Comparison of ENCODE assay signal across 18 cellular contexts in genomic region chr10:133442967-133443924, GRCh38. TPM values are rescaled to one million over a fixed set of nuclear protein-coding genes. Genes with fewer than 3 reads are reported as not detected.
A peak's percentile ranks its signal among the peaks of the same experiment; 100 is the strongest.
DNase-seq lines count a peak whose midpoint lies in the region; ATAC-seq, FAIRE-seq and TF ChIP-seq lines count a peak whose summit lies in the region.
"Had no signal": no experiment of that assay in that cellular context is flagged by ENCODE, and none has a peak within 500 bp of the region (broad histone marks: within the 10 kb centered on the region; RNA-seq: fewer than 3 reads in every experiment).

No MANE protein-coding gene starts in this region.

- H3K56ac ChIP-seq in H1 (replicated peaks; ENCODE audit: insufficient read length, low read depth, low read length) = peak overlapping the region; percentile 6

- no peak overlapping the region for H3K4me3 ChIP-seq in Panc1 (ENCODE audit: low read depth in 2 of 2, low read length in 2 of 2)
- no peak overlapping the region for H3K4me3 ChIP-seq in H1 (ENCODE audit: extremely low read depth in 1 of 4, insufficient read depth in 2 of 4, low read depth in 3 of 4, low read length in 4 of 4)
- H3K4me3 ChIP-seq in spleen = no peak overlapping the region
- no peak overlapping the region for H3K4me3 ChIP-seq in PC-3 (ENCODE audit: low read length)
- no peak overlapping the region for H3K4me3 ChIP-seq in HAP-1
- H3K4me3 ChIP-seq: GM23338, SJCRH30 had no signal

- H3K9me2 ChIP-seq in PC-3 (replicated peaks; ENCODE audit: low read length) = no peaks in the 10 kb centered on the region

- H3K79me2 ChIP-seq in H1 (ENCODE audit: control insufficient read depth in 1 of 2, insufficient read depth in 2 of 2, low read length in 2 of 2) (no peaks in the 10 kb centered on the region), PC-3 (ENCODE audit: low read length) (no peaks in the 10 kb centered on the region)

- H4K20me1 ChIP-seq in H1 (replicated peaks in 1 of 2; ENCODE audit: control insufficient read depth in 1 of 2, insufficient read depth in 2 of 2, low read length in 2 of 2) (no peaks in the 10 kb centered on the region), PC-3 (ENCODE audit: low read length) (no peaks in the 10 kb centered on the region)

- no peak overlapping the region for H3K4ac ChIP-seq in H1 (replicated peaks; ENCODE audit: insufficient read length, low read depth, low read length)

- no peak for TF ChIP-seq EP300 in H1 (IDR thresholded peaks at IDR 0.05; ENCODE audit: borderline replicate concordance in 1 of 2, low read depth in 2 of 2, low read length in 2 of 2)

- H3K9ac ChIP-seq in H1 (replicated peaks in 1 of 4; ENCODE audit: extremely low read depth in 1 of 4, low read depth in 3 of 4, low read length in 3 of 4) (no peak overlapping the region; a peak in 1 of 7 replicates), PC-3 (ENCODE audit: low read length) (no peak overlapping the region)

- H2AK5ac ChIP-seq in H1 (ENCODE audit: low read depth, low read length) = no peak overlapping the region

- no peaks in the 10 kb centered on the region for H3K4me1 ChIP-seq in Panc1 (ENCODE audit: control insufficient read depth, insufficient read depth, low read length)
- H3K4me1 ChIP-seq in H1 (replicated peaks in 1 of 4; ENCODE audit: control insufficient read depth in 3 of 4, insufficient read depth in 4 of 4, low read length in 3 of 4) = no peaks in the 10 kb centered on the region
- peaks cover 0 to 14% (median 0%) of the 10 kb centered on the region in 6 donors for H3K4me1 ChIP-seq in spleen
- H3K4me1 ChIP-seq in PC-3 (ENCODE audit: insufficient read depth, low read length) = no peaks in the 10 kb centered on the region
- no peaks in the 10 kb centered on the region for H3K4me1 ChIP-seq in HAP-1
- H3K4me1 ChIP-seq: SJCRH30 had no signal

- no peaks in the 10 kb centered on the region for H3K23me2 ChIP-seq in H1 (ENCODE audit: low read depth, low read length)

- CTCF ChIA-PET in activated naive CD4-positive, alpha-beta T cell treated with anti-CD3 and anti-CD28 coated beads, Interleukin-2, amount 10 ng/mL, durations not matched to agents 7 days and 5 days (lab: Charles Lee) = no interaction called here
- CTCF ChIA-PET in Panc1 (lab: Charles Lee) = no interaction called here
- CTCF ChIA-PET in H1 (lab: Charles Lee; ENCODE audit: partially characterized antibody) = no interaction called here
- CTCF ChIA-PET in PC-3 (lab: Charles Lee) = no interaction called here

- H2BK12ac ChIP-seq in H1 (ENCODE audit: low read depth, low read length) = no peak overlapping the region

- no peak overlapping the region for H3K14ac ChIP-seq in H1 (ENCODE audit: insufficient read length)

- TF ChIP-seq POLR2A in H1 (IDR thresholded peaks at IDR 0.05; ENCODE audit: control extremely low read depth in 1 of 2, low read depth in 2 of 2, low read length in 2 of 2) (no peak), spleen (IDR thresholded peaks at IDR 0.05) (no peak)

- POLR2A ChIA-PET in Panc1 (lab: Charles Lee) (no interaction called here), H1 (lab: Charles Lee; ENCODE audit: partially characterized antibody) (no interaction called here), PC-3 (lab: Charles Lee; ENCODE audit: unreplicated experiment) (no interaction called here)

- no peaks in the 10 kb centered on the region for H3F3A ChIP-seq in PC-3 (ENCODE audit: low read length, unreplicated experiment)

- FAIRE-seq in H1 (lab: Jason Lieb, UNC) = no peak
- no peak for FAIRE-seq in D721Med (lab: Jason Lieb, UNC)
- FAIRE-seq: GM12892 had no signal

- H3K27me3 ChIP-seq in Panc1 (ENCODE audit: control insufficient read depth, insufficient read depth, low read length) = no peaks in the 10 kb centered on the region
- 0 out of 7 replicates have a peak, but pooled peaks cover 0 to 2% (median 0%) of the 10 kb centered on the region in 4 experiments for H3K27me3 ChIP-seq in H1 (replicated peaks in 1 of 4; ENCODE audit: control insufficient read depth in 3 of 4, extremely low read depth in 1 of 4, insufficient read depth in 3 of 4, low read length in 3 of 4)
- peaks cover 0 to 4% (median 0%) of the 10 kb centered on the region in 7 donors for H3K27me3 ChIP-seq in spleen (replicated peaks in 1 of 7)
- H3K27me3 ChIP-seq in PC-3 (ENCODE audit: low read length) = no peaks in the 10 kb centered on the region
- no peaks in the 10 kb centered on the region for H3K27me3 ChIP-seq in HAP-1 (ENCODE audit: low read depth)
- H3K27me3 ChIP-seq: SJCRH30 had no signal

- WGBS in H1 (ENCODE audit: extremely low coverage in 1 of 2, insufficient coverage in 1 of 2, insufficient read length in 1 of 2, insufficient replicate concordance in 2 of 2, low coverage in 1 of 2, low lambda C conversion rate in 2 of 2, missing lambda C conversion rate in 1 of 2), 2 experiments = 75% methylated on average over 14 of the region's 16 CpGs; no CpG with 5 or more reads in 1 of the 2 experiments
- 88 to 94% (median 91%) methylated on average over 11 to 16 of the region's 16 CpGs for WGBS in spleen, 5 donors

- peak; percentile 44; the same call in 1 of the 2 replicates for ATAC-seq in Panc1
- no peak for ATAC-seq in PC-3
- ATAC-seq: GM23338 had no signal

- no peak overlapping the region for H3K27ac Mint-ChIP-seq in activated naive CD4-positive, alpha-beta T cell treated with anti-CD3 and anti-CD28 coated beads, Interleukin-2, amount 10 ng/mL, durations not matched to agents 7 days and 5 days
- H3K27ac Mint-ChIP-seq: GM23338, memory B cell had no signal

- intact Hi-C loops in Panc1 (cut with micrococcal nuclease; ENCODE audit: unreplicated experiment) = no loop called here
- intact Hi-C loops in spleen (cut with DNase I; ENCODE audit: low total_unique reads) = no loop called here
- intact Hi-C loops in PC-3 (cut with micrococcal nuclease) = no loop called here

- no peak overlapping the region for H2BK5ac ChIP-seq in H1 (ENCODE audit: low read depth, low read length)

- H3K23ac ChIP-seq in H1 (ENCODE audit: insufficient read length) = no peak overlapping the region

- no peak overlapping the region for H2BK120ac ChIP-seq in H1 (replicated peaks; ENCODE audit: low read depth, low read length)

- H4K91ac ChIP-seq in H1 (replicated peaks; ENCODE audit: insufficient read length, low read length) = no peak overlapping the region

- H3K4me2 ChIP-seq in H1 (ENCODE audit: insufficient read depth in 1 of 2, low read depth in 2 of 2, low read length in 2 of 2) = no peak overlapping the region
- H3K4me2 ChIP-seq in PC-3 (ENCODE audit: low read length) = no peak overlapping the region
- H3K4me2 ChIP-seq: GM23338 had no signal

- no peak overlapping the region for H4K5ac ChIP-seq in H1 (ENCODE audit: insufficient read length, low read depth, low read length)

- H3K4me3 Mint-ChIP-seq in activated naive CD4-positive, alpha-beta T cell treated with anti-CD3 and anti-CD28 coated beads, Interleukin-2, amount 10 ng/mL, durations not matched to agents 7 days and 5 days = no peak overlapping the region
- H3K4me3 Mint-ChIP-seq: GM23338, memory B cell had no signal

- H4K8ac ChIP-seq in H1 (ENCODE audit: extremely low read depth, insufficient read depth, low read length) = no peak overlapping the region

- BruUV-seq in Panc1 (replicated peaks; lab: Mats Ljungman, UMichigan) = no TSS peak
- BruUV-seq in PC-3 (replicated peaks; lab: Mats Ljungman, UMichigan) = no TSS peak

- no peak overlapping the region for H2BK15ac ChIP-seq in H1 (ENCODE audit: low read length)

- peaks cover 10% of the 10 kb centered on the region; the same call in 1 of the 2 replicates for H3K9me3 ChIP-seq in Panc1 (ENCODE audit: control insufficient read depth, insufficient read depth, low read depth, low read length)
- H3K9me3 ChIP-seq in H1 (ENCODE audit: insufficient read depth in 2 of 2, low read depth in 1 of 2, low read length in 1 of 2) = peaks cover 77 to 89% of the 10 kb centered on the region in 2 experiments
- peaks cover 9 to 35% (median 28%) of the 10 kb centered on the region in 8 donors for H3K9me3 ChIP-seq in spleen
- H3K9me3 ChIP-seq in PC-3 (ENCODE audit: low read length) = peaks cover 8% of the 10 kb centered on the region; the same call in 1 of the 2 replicates
- no peaks in the 10 kb centered on the region; the same call in 1 of the 2 replicates for H3K9me3 ChIP-seq in HAP-1
- H3K9me3 ChIP-seq: SJCRH30 had no signal

- H3K9me3 Mint-ChIP-seq in activated naive CD4-positive, alpha-beta T cell treated with anti-CD3 and anti-CD28 coated beads, Interleukin-2, amount 10 ng/mL, durations not matched to agents 7 days and 5 days = peaks cover 26% of the 10 kb centered on the region

- H3K79me1 ChIP-seq in H1 (ENCODE audit: low read depth, low read length) = no peaks in the 10 kb centered on the region

- DNase-seq in activated naive CD4-positive, alpha-beta T cell treated with anti-CD3 and anti-CD28 coated beads, Interleukin-2, amount 10 ng/mL, durations not matched to agents 7 days and 5 days = peak; percentile 16
- DNase-seq in activated naive CD4-positive, alpha-beta T cell (lab: John Stamatoyannopoulos, UW) = no peak
- DNase-seq in Panc1 (ENCODE audit: low read depth, low spot score) (no peak), H1 (ENCODE audit: low read depth in 1 of 2, low spot score in 2 of 2) (no peak), spleen (peak; percentile 70), PC-3 (no peak), D721Med (ENCODE audit: insufficient read length, low spot score) (no peak), HAP-1 (ENCODE audit: low spot score in 2 of 2) (no peak)
- DNase-seq: GF-D8, NCI-H187 treated with DMSO at 0.1 percent for 48 hours, NCI-H446 treated with DMSO at 0.1 percent for 48 hours, SJCRH30, T1000 had no signal

- no peak overlapping the region for H3K27ac ChIP-seq in Panc1 (ENCODE audit: low read length)
- no peak overlapping the region for H3K27ac ChIP-seq in H1 (ENCODE audit: low read depth, low read length)
- H3K27ac ChIP-seq in spleen = no peak overlapping the region
- no peak overlapping the region for H3K27ac ChIP-seq in PC-3 (ENCODE audit: low read length)
- H3K27ac ChIP-seq: SJCRH30 had no signal

- in situ Hi-C loops in Panc1 (cut with HindIII; ENCODE audit: low pct_unique_long_range_greater_than_20kb, low sequenced_read_pairs) = no loop called here
- in situ Hi-C loops in HAP-1 (cut with MboI; ENCODE audit: low sequenced_read_pairs) = loop anchor here (10.0 kb wide), 1 partner anchor 132 kb away; no protein-coding TSS in a partner anchor

- TF ChIP-seq RAD21 in H1 (IDR thresholded peaks at IDR 0.05 in 1 of 2, conservative IDR thresholded peaks at IDR 0.05 in 1 of 2; ENCODE audit: low read depth in 2 of 2, low read length in 2 of 2) = no peak

- peaks cover 16% of the 10 kb centered on the region for H3K4me1 Mint-ChIP-seq in activated naive CD4-positive, alpha-beta T cell treated with anti-CD3 and anti-CD28 coated beads, Interleukin-2, amount 10 ng/mL, durations not matched to agents 7 days and 5 days
- H3K4me1 Mint-ChIP-seq: GM23338 had no signal

- no peak overlapping the region for H3K18ac ChIP-seq in H1 (ENCODE audit: extremely low read depth, low read length)

- peaks cover 12% of the 10 kb centered on the region for H3K36me3 Mint-ChIP-seq in activated naive CD4-positive, alpha-beta T cell treated with anti-CD3 and anti-CD28 coated beads, Interleukin-2, amount 10 ng/mL, durations not matched to agents 7 days and 5 days

- TF ChIP-seq CTCF in Panc1 (IDR thresholded peaks at IDR 0.05) (no peak), H1 (IDR thresholded peaks at IDR 0.05; ENCODE audit: control extremely low read depth in 1 of 3, insufficient read depth in 1 of 3, low read depth in 1 of 3, low read length in 3 of 3) (no peak), spleen (IDR thresholded peaks at IDR 0.05 in 8 of 11, conservative IDR thresholded peaks at IDR 0.05 in 3 of 11) (no peak), PC-3 (conservative IDR thresholded peaks at IDR 0.05; ENCODE audit: low read depth, low read length) (no peak), D721Med (IDR thresholded peaks at IDR 0.05; ENCODE audit: insufficient read depth, missing control alignments) (no peak)

- H2AFZ ChIP-seq in H1 (ENCODE audit: low read length) (no peak overlapping the region), PC-3 (ENCODE audit: low read length) (no peak overlapping the region)
- H2AFZ ChIP-seq: GM23338 had no signal

- no peak overlapping the region for H2BK20ac ChIP-seq in H1 (ENCODE audit: low read length)

- H3K36me3 ChIP-seq in Panc1 (ENCODE audit: control insufficient read depth, insufficient read depth, low read length) (no peaks in the 10 kb centered on the region), H1 (ENCODE audit: control insufficient read depth in 2 of 4, insufficient read depth in 4 of 4, low read length in 3 of 4) (no peaks in the 10 kb centered on the region), spleen (peaks cover 0 to 9% (median 0%) of the 10 kb centered on the region in 6 donors), PC-3 (ENCODE audit: low read depth, low read length) (no peaks in the 10 kb centered on the region; the same call in 1 of the 2 replicates), HAP-1 (replicated peaks) (no peaks in the 10 kb centered on the region)
- H3K36me3 ChIP-seq: SJCRH30 had no signal

- peaks cover 8% of the 10 kb centered on the region for H3K27me3 Mint-ChIP-seq in activated naive CD4-positive, alpha-beta T cell treated with anti-CD3 and anti-CD28 coated beads, Interleukin-2, amount 10 ng/mL, durations not matched to agents 7 days and 5 days

RNA-seq across cellular contexts. Expression of gene SCART1, which starts 10.5 kb away (rescaled TPM):
- total RNA-seq in Panc1 (2021; ENCODE audit: unreplicated experiment) = 0.57 TPM
- 0.96 TPM for polyA plus RNA-seq in Panc1 (2012; ENCODE audit: insufficient read length)
- 0.10 and 0.19 TPM in 2 replicates for total RNA-seq in H1 (2021; fragmentation: NEBNext Ultra II Directional; extraction: Animal tissue kit (Norgen Biotek cat#: 25700))
- 0.14 and 0.22 TPM in 2 replicates for polyA plus RNA-seq in H1 (2011; rRNA removed)
- 0.19 TPM for polyA plus RNA-seq in H1 (2011; cell fraction: cytosol; rRNA removed)
- polyA plus RNA-seq in H1 (2011; cell fraction: nucleus; rRNA removed) = 1.9 TPM
- polyA plus RNA-seq in H1 (2012, experiment 1 of 2) = 0.18 to 0.29 TPM (median 0.23 TPM) in 4 replicates
- polyA plus RNA-seq in H1 (2012, experiment 2 of 2) = not detected
- polyA plus RNA-seq in H1 (2013, experiment 1 of 2) = 0.02 TPM
- polyA plus RNA-seq in H1 (2013, experiment 2 of 2) = 0.06 TPM
- 1.1 and 1.7 TPM in 2 replicates for polyA minus RNA-seq in H1 (2011; rRNA and poly(A)+ RNA removed)
- 0.29 TPM for polyA minus RNA-seq in H1 (2011; cell fraction: cytosol; rRNA and poly(A)+ RNA removed)
- 2.1 TPM for polyA minus RNA-seq in H1 (2011; cell fraction: nucleus; rRNA and poly(A)+ RNA removed)
- total RNA-seq in spleen = 1 to 10 TPM; 3.7 to 9.7 (median 5.8) TPM
- polyA plus RNA-seq in spleen = 1 to 10 TPM in 1 of 3 donors, under 1 TPM in 2; 0.36 to 1.2 (median 0.72) TPM
- total RNA-seq in PC-3 (2014; rRNA removed) = 2.4 and 5.1 TPM in 2 replicates
- polyA plus RNA-seq: GM23338 had no signal

RNA-seq across cellular contexts. Expression of gene SPRN, which starts 18.8 kb away (rescaled TPM):
- total RNA-seq in Panc1 (2021; ENCODE audit: unreplicated experiment) = 0.64 TPM
- 7.3 TPM for polyA plus RNA-seq in Panc1 (2012; ENCODE audit: insufficient read length)
- total RNA-seq in H1 (2021; fragmentation: NEBNext Ultra II Directional; extraction: Animal tissue kit (Norgen Biotek cat#: 25700)) = 0.24 and 0.42 TPM in 2 replicates
- 0.23 and 0.30 TPM in 2 replicates for polyA plus RNA-seq in H1 (2011; rRNA removed)
- polyA plus RNA-seq in H1 (2011; cell fraction: cytosol; rRNA removed) = 0.14 TPM
- polyA plus RNA-seq in H1 (2011; cell fraction: nucleus; rRNA removed) = 0.16 TPM
- polyA plus RNA-seq in H1 (2012, experiment 1 of 2) = 1.5 to 2.9 TPM (median 1.9 TPM) in 4 replicates
- 1.6 TPM for polyA plus RNA-seq in H1 (2012, experiment 2 of 2)
- polyA plus RNA-seq in H1 (2013, experiment 1 of 2) = 0.22 TPM
- polyA plus RNA-seq in H1 (2013, experiment 2 of 2) = 0.29 TPM
- 0.09 and 0.29 TPM in 2 replicates for polyA minus RNA-seq in H1 (2011; rRNA and poly(A)+ RNA removed)
- not detected for polyA minus RNA-seq in H1 (2011; cell fraction: cytosol; rRNA and poly(A)+ RNA removed)
- polyA minus RNA-seq in H1 (2011; cell fraction: nucleus; rRNA and poly(A)+ RNA removed) = 0.60 TPM
- under 1 TPM in 3 of 7 donors, not detected in 4; 0.14 to 0.22 (median 0.14) TPM for total RNA-seq in spleen
- under 1 TPM; 0.20 to 0.58 (median 0.41) TPM for polyA plus RNA-seq in spleen
- total RNA-seq in PC-3 (2014; rRNA removed) = not detected in 2 replicates
- total RNA-seq: dermis microvascular lymphatic vessel endothelial cell, MCF 10A, SJCRH30 had no signal

RNA-seq across cellular contexts. Expression of gene MTG1, which starts 49.3 kb away (rescaled TPM):
- total RNA-seq in Panc1 (2021; ENCODE audit: unreplicated experiment) (96.4 TPM), spleen (10 to 100 TPM; 35.4 to 82.9 (median 63.7) TPM), PC-3 (2014; rRNA removed) (38.8 and 39.4 TPM in 2 replicates)
- polyA plus RNA-seq in Panc1 (2012; ENCODE audit: insufficient read length) = 98.2 TPM
- 56.6 and 57.8 TPM in 2 replicates for total RNA-seq in H1 (2021; fragmentation: NEBNext Ultra II Directional; extraction: Animal tissue kit (Norgen Biotek cat#: 25700))
- polyA plus RNA-seq in H1 (2011; rRNA removed) (81.6 and 97.2 TPM in 2 replicates), spleen (100 to 1,000 TPM in 2 of 3 donors, 10 to 100 TPM in 1; 55.1 to 122 (median 101) TPM)
- 119 TPM for polyA plus RNA-seq in H1 (2011; cell fraction: cytosol; rRNA removed)
- 159 TPM for polyA plus RNA-seq in H1 (2011; cell fraction: nucleus; rRNA removed)
- polyA plus RNA-seq in H1 (2012, experiment 1 of 2) = 58.2 to 80.0 TPM (median 65.1 TPM) in 4 replicates
- 65.0 TPM for polyA plus RNA-seq in H1 (2012, experiment 2 of 2)
- polyA plus RNA-seq in H1 (2013, experiment 1 of 2) = 49.7 TPM
- 44.0 TPM for polyA plus RNA-seq in H1 (2013, experiment 2 of 2)
- 52.2 and 67.8 TPM in 2 replicates for polyA minus RNA-seq in H1 (2011; rRNA and poly(A)+ RNA removed)
- 40.6 TPM for polyA minus RNA-seq in H1 (2011; cell fraction: cytosol; rRNA and poly(A)+ RNA removed)
- polyA minus RNA-seq in H1 (2011; cell fraction: nucleus; rRNA and poly(A)+ RNA removed) = 52.3 TPM

Comparison
In these comparisons a context has a peak if more than half of its experiments do, and no peak if none do; other contexts are left out.
1. DNase-seq: peak in activated naive CD4-positive, alpha-beta T cell treated with anti-CD3 and anti-CD28 coated beads, Interleukin-2, amount 10 ng/mL, durations not matched to agents 7 days and 5 days (single experiment) and spleen (single experiment); none in activated naive CD4-positive, alpha-beta T cell (0 of 4), Panc1 (single experiment), H1 (0 of 2), PC-3 (single experiment), D721Med (single experiment) and HAP-1 (0 of 2).